ENCODE assay signal across 13 cellular contexts in genomic region chr12:109718390-109718789, GRCh38. TPM values are rescaled to one million over a fixed set of nuclear protein-coding genes. Genes with fewer than 3 reads are reported as not detected.
DNase-seq lines count a peak whose midpoint lies in the region; ATAC-seq, FAIRE-seq and TF ChIP-seq lines count a peak whose summit lies in the region.
"Had no signal": no experiment of that assay in that cellular context is flagged by ENCODE, and none has a peak within 500 bp of the region (broad histone marks: within the 10 kb centered on the region; RNA-seq: fewer than 3 reads in every experiment).

No MANE protein-coding gene starts in this region.

- FAIRE-seq in K562 (lab: Jason Lieb, UNC) = no peak
- FAIRE-seq: RCC 7860 had no signal

- H2AFZ ChIP-seq in K562 (ENCODE audit: low read depth, low read length) = no peak overlapping the region

- in situ Hi-C loops in K562 (cut with MboI) = no loop called here

- intact Hi-C loops in K562 (cut with micrococcal nuclease) = loop anchor here (10.0 kb wide), 1 partner anchor 124 kb away; no protein-coding TSS in a partner anchor

- H3K4me3 ChIP-seq in K562 = no peak overlapping the region
- H3K4me3 ChIP-seq in mesodermal cell (ENCODE audit: extremely low read depth, insufficient read depth, low read length, poor library complexity, severe bottlenecking) = peak overlapping the region; percentile 2
- H3K4me3 ChIP-seq: heart right ventricle had no signal

- ATAC-seq in K562 (no peak), GM18909 (IDR thresholded peaks at IDR 0.05; ENCODE audit: poor library complexity, unreplicated experiment) (no peak), HG02642 (IDR thresholded peaks at IDR 0.05; ENCODE audit: poor library complexity, unreplicated experiment) (no peak)
- ATAC-seq: activated CD8-positive, alpha-beta memory T cell treated with anti-CD3 and anti-CD28 coated beads, Interleukin-2, amount 10 ng/mL, durations not matched to agents 7 days and 5 days; heart right ventricle; right cardiac atrium had no signal

- no peak for TF ChIP-seq POLR2A in K562 (conservative IDR thresholded peaks at IDR 0.05)

- H3K36me3 ChIP-seq in K562 (ENCODE audit: control insufficient read depth, insufficient read depth, low read length) = no peaks in the 10 kb centered on the region
- H3K36me3 ChIP-seq in mesodermal cell (ENCODE audit: control insufficient read depth, insufficient read depth, low read length) = no peaks in the 10 kb centered on the region
- H3K36me3 ChIP-seq: heart right ventricle had no signal

- peaks cover 4 to 34% of the 10 kb centered on the region in 2 experiments; a peak in 4 of 5 replicates for H3K4me1 ChIP-seq in K562 (replicated peaks in 1 of 2; ENCODE audit: control insufficient read depth in 2 of 2, insufficient read depth in 2 of 2, low read length in 2 of 2)
- H3K4me1 ChIP-seq in mesodermal cell (ENCODE audit: control insufficient read depth, insufficient read depth, low read length, poor library complexity, severe bottlenecking) = peaks cover 13% of the 10 kb centered on the region

- H3K9me1 ChIP-seq in K562 (ENCODE audit: control insufficient read depth, insufficient read depth, low read length) = peaks cover 4% of the 10 kb centered on the region

- no peaks in the 10 kb centered on the region for H3K79me2 ChIP-seq in K562 (ENCODE audit: control insufficient read depth, insufficient read depth, low read length)

- POLR2A ChIA-PET in K562 (lab: Yijun Ruan, JAX) = no interaction called here

- BruUV-seq in K562 (replicated peaks; lab: Mats Ljungman, UMichigan) = no TSS peak

- H4K20me1 ChIP-seq in K562 (replicated peaks; ENCODE audit: control insufficient read depth, insufficient read depth, low read length) = peaks cover 42% of the 10 kb centered on the region

- H3K27me3 ChIP-seq in K562 (ENCODE audit: control insufficient read depth in 2 of 2, insufficient read depth in 2 of 2, low read length in 2 of 2) = peaks cover 15 to 46% of the 10 kb centered on the region in 2 experiments

- H3K9ac ChIP-seq in K562 (ENCODE audit: insufficient read depth in 1 of 2, low read depth in 2 of 2, low read length in 2 of 2) = no peak overlapping the region

- H3K4me2 ChIP-seq in K562 (ENCODE audit: insufficient read depth, low read length) = no peak overlapping the region

- peak; percentile 41 for DNase-seq in DMS153 treated with DMSO at 0.1 percent for 48 hours (lab: John Stamatoyannopoulos, UW; ENCODE audit: unreplicated experiment)
- peak; percentile 77 for DNase-seq in NCI-H1417 treated with DMSO at 0.1 percent for 48 hours (lab: John Stamatoyannopoulos, UW)
- no peak for DNase-seq in K562 (ENCODE audit: extremely low read depth in 1 of 4, low spot score in 3 of 4)
- DNase-seq in NCI-H1694 (lab: John Stamatoyannopoulos, UW) = no peak
- DNase-seq in HT-29 (ENCODE audit: low spot score) = no peak
- DNase-seq: activated CD8-positive, alpha-beta memory T cell treated with anti-CD3 and anti-CD28 coated beads, Interleukin-2, amount 10 ng/mL, durations not matched to agents 7 days and 5 days; heart right ventricle; right cardiac atrium had no signal

- CTCF ChIA-PET in K562 (lab: Yijun Ruan, JAX; ENCODE audit: low intra/inter-chr PET ratio) = no interaction called here

- no peaks in the 10 kb centered on the region for H3K9me3 ChIP-seq in K562 (replicated peaks; ENCODE audit: control insufficient read depth, insufficient read depth, low read depth, low read length)
- no peaks in the 10 kb centered on the region for H3K9me3 ChIP-seq in mesodermal cell (ENCODE audit: control insufficient read depth, low read length)
- H3K9me3 ChIP-seq: heart right ventricle had no signal

- WGBS in K562 (ENCODE audit: insufficient coverage, low coverage, missing lambda C conversion rate) = 18% methylated on average over 16 of the region's 33 CpGs
- 6 to 8% methylated on average over 28 to 32 of the region's 33 CpGs for WGBS in mesodermal cell (ENCODE audit: insufficient coverage in 2 of 2), 2 experiments

- no peak for TF ChIP-seq RAD21 in K562 (CRISPR knock-in tag; conservative IDR thresholded peaks at IDR 0.05 in 1 of 2, IDR thresholded peaks at IDR 0.05 in 1 of 2)

- no peak for TF ChIP-seq CTCF in K562 (IDR thresholded peaks at IDR 0.05 in 2 of 3, conservative IDR thresholded peaks at IDR 0.05 in 1 of 3; ENCODE audit: insufficient read depth in 2 of 3, low read depth in 1 of 3, low read length in 3 of 3)

- no peak overlapping the region for H3K27ac ChIP-seq in K562 (ENCODE audit: extremely low read depth, low read depth, low read length)
- no peak overlapping the region for H3K27ac ChIP-seq in mesodermal cell (ENCODE audit: low read depth, low read length, severe bottlenecking)
- H3K27ac ChIP-seq: HL-60 had no signal

- no peak for TF ChIP-seq EP300 in K562 (IDR thresholded peaks at IDR 0.05; ENCODE audit: low read length)

TF ChIP-seq in K562, 482 proteins besides CTCF, POLR2A, EP300 and RAD21:
- 0 out of 2 replicates have a peak, but pooled peaks have one; percentile 2 for TF ChIP-seq ZKSCAN8 (CRISPR knock-in tag; IDR thresholded peaks at IDR 0.05)
- TF ChIP-seq ZNF253 (CRISPR knock-in tag; conservative IDR thresholded peaks at IDR 0.05) = no peak

RNA-seq across cellular contexts. Expression of gene FAM222A, which starts 4.8 kb away (rescaled TPM):
- total RNA-seq in K562 (2011; cell fraction: chromatin; rRNA removed; ENCODE audit: low replicate concordance) = 0.21 TPM in 1 of 2 replicates, not detected in the other
- 0.33 and 0.39 TPM in 2 replicates for total RNA-seq in K562 (2011; cell fraction: nucleolus; rRNA removed)
- not detected in 2 replicates for total RNA-seq in K562 (2011; cell fraction: nucleoplasm; rRNA removed)
- 0.14 and 0.49 TPM in 2 replicates for total RNA-seq in K562 (2014; rRNA removed)
- 0.06 and 0.07 TPM in 2 replicates for total RNA-seq in K562 (2014; rRNA removed; fragmentation: Illumina TruSeq; extraction: Trizol)
- total RNA-seq in K562 (2015; rRNA removed; fragmentation: Illumina TruSeq; extraction: Trizol) = 0.26 and 0.36 TPM in 2 replicates
- 0.29 and 0.83 TPM in 2 replicates for total RNA-seq in K562 (2021)
- polyA plus RNA-seq in K562 (2011; rRNA removed) = 0.04 and 0.05 TPM in 2 replicates
- polyA plus RNA-seq in K562 (2011; cell fraction: cytosol; rRNA removed) = 0.10 and 0.46 TPM in 2 replicates
- 0.06 and 0.18 TPM in 2 replicates for polyA plus RNA-seq in K562 (2011; cell fraction: nucleus; rRNA removed)
- polyA plus RNA-seq in K562 (2012) = 0.35 and 0.40 TPM in 2 replicates
- polyA plus RNA-seq in K562 (2014; fragmentation: Illumina TruSeq; extraction: Trizol) = 0.10 and 0.18 TPM in 2 replicates
- under 1 TPM in 1 of 2 experiments, not detected in 1; 0.03 TPM for polyA plus RNA-seq in K562 (2014; fragmentation: Nextera tagmentation; extraction: Ambion mirVana)
- 0.11 and 0.36 TPM in 2 replicates for polyA plus RNA-seq in K562 (2014; rRNA removed)
- 0.06 TPM in 1 of 2 replicates, not detected in the other for polyA minus RNA-seq in K562 (2011; rRNA and poly(A)+ RNA removed)
- polyA minus RNA-seq in K562 (2011; cell fraction: cytosol; rRNA and poly(A)+ RNA removed) = 0.29 TPM in 1 of 2 replicates, not detected in the other
- 0.40 and 0.56 TPM in 2 replicates for polyA minus RNA-seq in K562 (2011; cell fraction: nucleus; rRNA and poly(A)+ RNA removed)
- 7.6 TPM for polyA plus RNA-seq in mesodermal cell (2013, experiment 1 of 2)
- 6.7 TPM for polyA plus RNA-seq in mesodermal cell (2013, experiment 2 of 2)
- 4.8 and 5.1 TPM in 2 replicates for total RNA-seq in HT-29 (2014; rRNA removed; shearing (Covaris generic))

Comparison
In these comparisons a context has a peak if more than half of its experiments do, and no peak if none do; other contexts are left out.
1. DNase-seq: peak in DMS153 treated with DMSO at 0.1 percent for 48 hours (single experiment) and NCI-H1417 treated with DMSO at 0.1 percent for 48 hours (single experiment); none in K562 (0 of 4), NCI-H1694 (single experiment) and HT-29 (single experiment).